ENCODE assay signal across 8 cellular contexts in the genomic region with DNA sequence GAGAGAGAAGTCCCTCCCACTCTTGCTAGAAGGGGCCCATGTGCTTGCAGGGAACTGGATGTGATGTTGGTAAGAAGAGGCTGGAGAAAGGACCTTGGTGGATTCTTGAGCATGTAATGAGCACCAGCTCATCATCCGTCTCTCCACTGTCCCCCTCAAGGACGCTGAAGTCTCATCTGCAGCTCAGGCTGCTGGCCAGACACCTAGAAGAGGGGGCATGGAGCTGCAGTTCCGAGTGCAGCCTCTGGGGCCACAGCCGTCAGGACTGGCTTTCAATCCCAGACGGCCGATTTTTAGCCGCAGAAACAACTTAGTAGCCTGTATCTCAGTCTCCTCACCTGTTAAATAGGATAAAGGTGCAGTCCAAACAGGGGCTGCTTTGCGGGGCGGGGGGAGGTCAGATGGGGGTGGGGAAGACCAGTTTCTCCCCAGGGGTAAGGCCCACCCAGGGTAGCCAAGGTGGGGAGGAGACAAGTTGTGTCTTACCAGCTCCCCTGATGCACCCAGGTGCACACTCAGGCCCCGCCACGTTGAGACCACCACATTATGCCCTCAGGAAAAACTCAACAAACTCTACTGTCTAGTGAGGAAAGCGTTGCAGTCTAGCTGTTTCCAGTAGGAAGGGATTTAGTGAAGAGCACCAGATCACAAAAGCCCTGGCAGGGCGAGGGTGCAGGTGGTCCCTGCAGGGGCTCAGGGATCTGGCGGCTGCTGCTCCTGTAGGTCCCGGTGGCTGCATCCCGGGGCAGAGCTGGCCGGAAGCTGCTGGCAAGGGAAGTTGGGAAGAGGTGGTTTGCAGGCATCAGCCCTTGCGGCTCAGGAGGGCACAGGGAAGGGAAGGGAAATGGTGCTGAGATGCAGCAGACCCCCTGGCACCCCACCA. TPM values are rescaled to one million over a fixed set of nuclear protein-coding genes. Genes with fewer than 3 reads are reported as not detected.
A peak's percentile ranks its signal among the peaks of the same experiment; 100 is the strongest.
DNase-seq lines count a peak whose midpoint lies in the region; ATAC-seq and TF ChIP-seq lines count a peak whose summit lies in the region.

No MANE protein-coding gene starts in this region.

- no peak overlapping the region for H3K9ac ChIP-seq in KMS-11

- TF ChIP-seq EP300 in tibial nerve (IDR thresholded peaks at IDR 0.05) = no peak

- no peaks in the 10 kb centered on the region for H4K20me1 ChIP-seq in KMS-11 (ENCODE audit: insufficient read depth)

- no peak overlapping the region for H3K4me3 ChIP-seq in KMS-11 (IDR thresholded peaks at IDR 0.05; ENCODE audit: insufficient read depth, low read depth, low read length)
- no peak overlapping the region for H3K4me3 ChIP-seq in WI38 (ENCODE audit: low read depth, low read length)
- H3K4me3 ChIP-seq in coronary artery = no peak overlapping the region
- H3K4me3 ChIP-seq in tibial nerve = no peak overlapping the region

- no peak for ATAC-seq in HG02981 (IDR thresholded peaks at IDR 0.05; ENCODE audit: unreplicated experiment)
- ATAC-seq in GM18517 (IDR thresholded peaks at IDR 0.05; ENCODE audit: unreplicated experiment) = no peak

- no peaks in the 10 kb centered on the region for H3K79me2 ChIP-seq in KMS-11 (ENCODE audit: insufficient read depth, low read depth)

- no peaks in the 10 kb centered on the region for H3K36me3 Mint-ChIP-seq in mesothelial cell of epicardium

- TF ChIP-seq CTCF in KMS-11 (conservative IDR thresholded peaks at IDR 0.05; ENCODE audit: low read depth, low read length) (peak; percentile 73), WI38 (IDR thresholded peaks at IDR 0.05; ENCODE audit: low read depth, low read length) (peak; percentile 88), coronary artery (IDR thresholded peaks at IDR 0.05) (peak; percentile 62), mesothelial cell of epicardium (IDR thresholded peaks at IDR 0.05; ENCODE audit: unreplicated experiment) (peak; percentile 86), tibial nerve (IDR thresholded peaks at IDR 0.05) (peak; percentile 45 to 67 (median 64))

- H3K27me3 Mint-ChIP-seq in mesothelial cell of epicardium (ENCODE audit: low read depth) = peaks cover 32% of the 10 kb centered on the region

- no peak overlapping the region for H3K27ac Mint-ChIP-seq in mesothelial cell of epicardium

- no peak overlapping the region for H2AFZ ChIP-seq in KMS-11 (ENCODE audit: low read depth)

- peaks cover 19% of the 10 kb centered on the region for H3K4me1 Mint-ChIP-seq in mesothelial cell of epicardium

- H3K36me3 ChIP-seq in KMS-11 (ENCODE audit: insufficient read depth) (no peaks in the 10 kb centered on the region), tibial nerve (no peaks in the 10 kb centered on the region)

- H3K4me2 ChIP-seq in KMS-11 = 0 out of 2 replicates have a peak overlapping the region, but pooled peaks have one; percentile 25

- DNase-seq in EH (ENCODE audit: low read depth) (peak; percentile 56), coronary artery (ENCODE audit: low spot score) (no peak), mesothelial cell of epicardium (ENCODE audit: low spot score in 2 of 2, unreplicated experiment in 2 of 2) (peak in 1 of 2 experiments; percentile 62), tibial nerve (ENCODE audit: low spot score in 2 of 2) (no peak)

- peaks cover 47% of the 10 kb centered on the region for H3K4me1 ChIP-seq in KMS-11 (ENCODE audit: low read depth, poor library complexity, severe bottlenecking)
- peaks cover 0 to 27% (median 13%) of the 10 kb centered on the region in 4 donors for H3K4me1 ChIP-seq in tibial nerve

- H3K27ac ChIP-seq in KMS-11 (no peak overlapping the region), coronary artery (no peak overlapping the region), tibial nerve (no peak overlapping the region)

- no peak for TF ChIP-seq POLR2A in tibial nerve (IDR thresholded peaks at IDR 0.05)

- H3K9me3 ChIP-seq in tibial nerve = no peaks in the 10 kb centered on the region

- no peaks in the 10 kb centered on the region for H3K9me3 Mint-ChIP-seq in mesothelial cell of epicardium

- H3K27me3 ChIP-seq in KMS-11 (ENCODE audit: insufficient read depth, low read depth) (no peaks in the 10 kb centered on the region), tibial nerve (no peaks in the 10 kb centered on the region)

- WGBS in tibial nerve, 2 donors = 33 to 51% methylated on average over 11 to 18 of the region's 18 CpGs

- H3K4me3 Mint-ChIP-seq in mesothelial cell of epicardium = no peak overlapping the region

RNA-seq across cellular contexts. Expression of a gene that starts 29.5 kb away (rescaled TPM):
- total RNA-seq in mesothelial cell of epicardium (9.1 to 10.0 TPM (median 9.9 TPM) in 3 replicates), tibial nerve (10 to 100 TPM; 10.9 to 28.5 (median 14.7) TPM)

RNA-seq across cellular contexts. Expression of a gene that starts 43.6 kb away (rescaled TPM):
- 2.9 to 3.2 TPM (median 2.9 TPM) in 3 replicates for total RNA-seq in mesothelial cell of epicardium
- 10 to 100 TPM; 14.6 to 25.1 (median 17.5) TPM for total RNA-seq in tibial nerve
